12 cellular contexts compared by ENCODE assay signal in genomic region chr4:11426716-11427115, GRCh38. TPM values are rescaled to one million over a fixed set of nuclear protein-coding genes. Genes with fewer than 3 reads are reported as not detected.
DNase-seq lines count a peak whose midpoint lies in the region; ATAC-seq, FAIRE-seq and TF ChIP-seq lines count a peak whose summit lies in the region.
"Had no signal": no experiment of that assay in that cellular context is flagged by ENCODE, and none has a peak within 500 bp of the region (broad histone marks: within the 10 kb centered on the region; RNA-seq: fewer than 3 reads in every experiment).

No MANE protein-coding gene starts in this region.

- RAD21 ChIA-PET in HCT116 (lab: Charles Lee; ENCODE audit: low non-redundant PET in 1 of 2, low total read pairs in 2 of 2, uncharacterized antibody in 2 of 2, unreplicated experiment in 2 of 2), result no interaction called here

- H3K27me3 ChIP-seq in HCT116 (ENCODE audit: insufficient read depth, low read length), result no peaks in the 10 kb centered on the region
- no peaks in the 10 kb centered on the region for H3K27me3 ChIP-seq in keratinocyte (ENCODE audit: control insufficient read depth, extremely low read depth, insufficient read depth, low read length)
- H3K27me3 ChIP-seq in smooth muscle cell (ENCODE audit: low read depth), result no peaks in the 10 kb centered on the region

- H2AFZ ChIP-seq in HCT116 (ENCODE audit: low read depth, low read length, poor library complexity, severe bottlenecking) (no peak overlapping the region), keratinocyte (ENCODE audit: control insufficient read depth, low read length) (no peak overlapping the region), smooth muscle cell (ENCODE audit: low read depth) (no peak overlapping the region)

- intact Hi-C loops in HCT116 (cut with micrococcal nuclease), result loop anchor here (5.0 to 10.0 kb wide), 3 partner anchors 528 to 1208 kb away; no protein-coding TSS in a partner anchor

- H3K9ac ChIP-seq in HCT116 (ENCODE audit: low read length), result peak overlapping the region; percentile 76
- peak overlapping the region; percentile 95 for H3K9ac ChIP-seq in keratinocyte (ENCODE audit: control insufficient read depth, extremely low read depth, insufficient read depth, low read length)
- H3K9ac ChIP-seq in smooth muscle cell (ENCODE audit: low read depth), result no peak overlapping the region

- peaks cover 8 to 58% of the 10 kb centered on the region in 2 experiments for H3K36me3 ChIP-seq in HCT116 (ENCODE audit: control insufficient read depth in 1 of 2, insufficient read depth in 2 of 2, low read length in 2 of 2)
- peaks cover 8 to 17% of the 10 kb centered on the region in 2 experiments for H3K36me3 ChIP-seq in keratinocyte (ENCODE audit: control insufficient read depth in 2 of 2, extremely low read depth in 1 of 2, insufficient read depth in 2 of 2, low read length in 2 of 2)
- H3K36me3 ChIP-seq in smooth muscle cell (ENCODE audit: low read depth), result no peaks in the 10 kb centered on the region
- H3K36me3 ChIP-seq: transverse colon had no signal

- peaks cover 30 to 79% of the 10 kb centered on the region in 2 experiments for H3K4me1 ChIP-seq in HCT116 (ENCODE audit: control insufficient read depth in 1 of 2, insufficient read depth in 2 of 2, low read length in 2 of 2)
- H3K4me1 ChIP-seq in keratinocyte (ENCODE audit: control insufficient read depth, extremely low read depth, insufficient read depth, low read length), result peaks cover 46% of the 10 kb centered on the region
- H3K4me1 ChIP-seq in smooth muscle cell (ENCODE audit: low read depth), result peaks cover 14% of the 10 kb centered on the region

- H3K9me2 ChIP-seq in HCT116 (ENCODE audit: insufficient read depth), result no peaks in the 10 kb centered on the region

- BruUV-seq in HCT116 (replicated peaks; lab: Mats Ljungman, UMichigan), result no TSS peak

- 9% methylated on average over 10 of the region's 10 CpGs for WGBS in smooth muscle cell (ENCODE audit: low lambda C conversion rate)

- DNase-seq in HCT116 (ENCODE audit: low read depth, low spot score) (no peak), astrocyte of the cerebellum (ENCODE audit: low read depth) (no peak), keratinocyte (ENCODE audit: low read depth, low spot score) (no peak), smooth muscle cell (lab: John Stamatoyannopoulos, UW; ENCODE audit: unreplicated experiment) (no peak), NCI-H345 treated with DMSO at 0.1 percent for 48 hours (lab: John Stamatoyannopoulos, UW; ENCODE audit: unreplicated experiment) (no peak)
- no peak for DNase-seq in activated T-cell treated with anti-CD3 and anti-CD28 coated beads, Interleukin-2, amount 50 U/mL, for 48 hours
- DNase-seq: immature natural killer cell, transverse colon had no signal

- TF ChIP-seq POLR2A in HCT116 (IDR thresholded peaks at IDR 0.05; ENCODE audit: borderline replicate concordance, extremely low read depth, insufficient read depth, insufficient read length), result no peak

- peaks cover 2% of the 10 kb centered on the region for H3K9me1 ChIP-seq in keratinocyte (ENCODE audit: control insufficient read depth, extremely low read depth, insufficient read depth, low read length)

- H3K79me2 ChIP-seq in HCT116 (ENCODE audit: insufficient read depth, low read length) (peaks cover 99% of the 10 kb centered on the region), keratinocyte (ENCODE audit: control insufficient read depth, insufficient read depth, low read length) (peaks cover 68% of the 10 kb centered on the region), smooth muscle cell (ENCODE audit: low read depth) (no peaks in the 10 kb centered on the region)

- in situ Hi-C loops in astrocyte of the cerebellum (cut with HindIII; ENCODE audit: low sequenced_read_pairs), result no loop called here

- peak overlapping the region; percentile 91 to 94 for H3K4me3 ChIP-seq in HCT116 (replicated peaks in 1 of 2; ENCODE audit: low read depth in 1 of 2, low read length in 2 of 2)
- H3K4me3 ChIP-seq in astrocyte of the cerebellum (ENCODE audit: low read depth, low read length), result peak overlapping the region; percentile 59
- H3K4me3 ChIP-seq in keratinocyte (ENCODE audit: control insufficient read depth in 2 of 3, extremely low read depth in 1 of 3, insufficient read depth in 2 of 3, low read depth in 1 of 3, low read length in 3 of 3), result peak overlapping the region; percentile 69 to 81 (median 74)
- peak overlapping the region; percentile 67 for H3K4me3 ChIP-seq in smooth muscle cell

- peak; percentile 20 for FAIRE-seq in keratinocyte (lab: Jason Lieb, UNC)
- FAIRE-seq: GM12891 had no signal

- POLR2A ChIA-PET in HCT116 (lab: Charles Lee), result interaction anchor here (0.7 to 1.3 kb wide), 2 partner anchors 83 to 202 kb away, joined by 3 read pairs; no protein-coding TSS in a partner anchor

- TF ChIP-seq RAD21 in HCT116 (IDR thresholded peaks at IDR 0.05; ENCODE audit: low read depth), result no peak

- no peaks in the 10 kb centered on the region for H3F3A ChIP-seq in smooth muscle cell (ENCODE audit: low read depth)

- ATAC-seq in HCT116 (no peak), HG03571 (IDR thresholded peaks at IDR 0.05; ENCODE audit: unreplicated experiment) (no peak)
- ATAC-seq: activated naive CD4-positive, alpha-beta T cell treated with anti-CD3 and anti-CD28 coated beads, Interleukin-2, amount 50 U/mL, for 72 hours had no signal

- dilution Hi-C loops in keratinocyte (cut with MboI; ENCODE audit: extremely low pct_ligation_motif_present, low sequenced_read_pairs), result no loop called here

- CTCF ChIA-PET in HCT116 (lab: Charles Lee), result no interaction called here

- H3K4me2 ChIP-seq in HCT116 (ENCODE audit: low read length) (peak overlapping the region; percentile 75), keratinocyte (ENCODE audit: control insufficient read depth, extremely low read depth, insufficient read depth, low read depth, low read length) (peak overlapping the region; percentile 92), smooth muscle cell (peak overlapping the region; percentile 87)

- peak overlapping the region; percentile 90; the same call in 1 of the 2 replicates for H3K27ac ChIP-seq in HCT116 (ENCODE audit: low read depth, low read length)
- peak overlapping the region; percentile 91 for H3K27ac ChIP-seq in keratinocyte (ENCODE audit: control insufficient read depth, insufficient read depth, low read length)
- H3K27ac ChIP-seq in smooth muscle cell (ENCODE audit: low read depth), result no peak overlapping the region
- H3K27ac ChIP-seq: transverse colon had no signal

- H3K9me3 ChIP-seq in HCT116 (ENCODE audit: control insufficient read depth in 1 of 2, insufficient read depth in 1 of 2, low read depth in 1 of 2, low read length in 2 of 2) (no peaks in the 10 kb centered on the region), keratinocyte (ENCODE audit: control insufficient read depth, low read depth, low read length) (no peaks in the 10 kb centered on the region), smooth muscle cell (replicated peaks; ENCODE audit: low read depth) (no peaks in the 10 kb centered on the region)
- H3K9me3 ChIP-seq: transverse colon had no signal

- TF ChIP-seq CTCF in HCT116 (IDR thresholded peaks at IDR 0.05 in 2 of 3, conservative IDR thresholded peaks at IDR 0.05 in 1 of 3; ENCODE audit: borderline replicate concordance in 1 of 3, insufficient read depth in 1 of 3, low read depth in 2 of 3, low read length in 2 of 3) (no peak), astrocyte of the cerebellum (IDR thresholded peaks at IDR 0.05; ENCODE audit: low read depth, low read length, missing control alignments) (no peak), keratinocyte (optimal IDR thresholded peaks at IDR 0.05 in 1 of 3, IDR thresholded peaks at IDR 0.05 in 1 of 3, conservative IDR thresholded peaks at IDR 0.05 in 1 of 3; ENCODE audit: extremely low read depth in 1 of 3, insufficient read depth in 2 of 3, low read length in 3 of 3) (no peak), smooth muscle cell (IDR thresholded peaks at IDR 0.05; ENCODE audit: borderline replicate concordance, insufficient read depth, poor library complexity, severe bottlenecking) (no peak)

- H4K20me1 ChIP-seq in HCT116 (ENCODE audit: insufficient read depth), result peaks cover 8% of the 10 kb centered on the region
- H4K20me1 ChIP-seq in keratinocyte (ENCODE audit: control insufficient read depth, extremely low read depth, insufficient read depth, low read length), result peaks cover 2% of the 10 kb centered on the region
- no peaks in the 10 kb centered on the region for H4K20me1 ChIP-seq in smooth muscle cell (ENCODE audit: low read depth)

TF ChIP-seq in HCT116, 20 proteins besides CTCF, POLR2A, EP300 and RAD21 (continues in another document):
- TF ChIP-seq CBX3 (IDR thresholded peaks at IDR 0.05; ENCODE audit: low read depth), result no peak
- no peak for TF ChIP-seq EGR1 (IDR thresholded peaks at IDR 0.05; ENCODE audit: low read depth)
- no peak for TF ChIP-seq ATF3 (IDR thresholded peaks at IDR 0.05)
- TF ChIP-seq YY1 (IDR thresholded peaks at IDR 0.05; ENCODE audit: extremely low read depth, insufficient replicate concordance, low read depth, low read length), result no peak
- no peak for TF ChIP-seq TCF7L2 (IDR thresholded peaks at IDR 0.05; ENCODE audit: borderline replicate concordance, extremely low read depth, insufficient read depth, insufficient read length)
- no peak for TF ChIP-seq SP1 (IDR thresholded peaks at IDR 0.05; ENCODE audit: low read depth)
- TF ChIP-seq EZH2 (IDR thresholded peaks at IDR 0.05), result no peak

RNA-seq across cellular contexts. Expression of gene HS3ST1, which starts 2.0 kb away (rescaled TPM):
- total RNA-seq in HCT116 (2021; ENCODE audit: unreplicated experiment) (134 TPM), smooth muscle cell (0.22 and 0.31 TPM in 2 replicates)
- 108 and 124 TPM in 2 replicates for polyA plus RNA-seq in HCT116 (2012)
- polyA plus RNA-seq in keratinocyte (2.0 to 3.7 TPM (median 3.3 TPM) in 3 replicates), smooth muscle cell (0.65 and 3.1 TPM in 2 replicates)
- 1.5 TPM for polyA plus RNA-seq in keratinocyte (2011; ENCODE audit: low read depth)
- polyA plus RNA-seq in keratinocyte (2011; cell fraction: cytosol; rRNA removed), result 1.2 and 5.8 TPM in 2 replicates
- polyA plus RNA-seq in keratinocyte (2011; cell fraction: nucleus; rRNA removed), result 4.0 and 5.2 TPM in 2 replicates
- polyA plus RNA-seq in keratinocyte (2012; ENCODE audit: low replicate concordance), result 2.9 and 6.9 TPM in 2 replicates
- 2.4 to 7.4 TPM (median 2.7 TPM) in 3 replicates for polyA minus RNA-seq in keratinocyte
- polyA minus RNA-seq in keratinocyte (2011; cell fraction: cytosol; rRNA and poly(A)+ RNA removed), result 19.8 TPM
- polyA minus RNA-seq in keratinocyte (2011; cell fraction: nucleus; rRNA and poly(A)+ RNA removed), result 8.0 and 10.2 TPM in 2 replicates
- total RNA-seq: activated naive CD4-positive, alpha-beta T cell treated with anti-CD3 and anti-CD28 coated beads, Interleukin-2, amount 50 U/mL, for 72 hours; M059J had no signal

Comparison
In these comparisons a context has a peak if more than half of its experiments do, and no peak if none do; other contexts are left out.
1. RNA of gene HS3ST1, which starts 2.0 kb away (total RNA-seq): 134 TPM in HCT116 (single experiment); 0.22 to 0.31 TPM in smooth muscle cell; every median in the first group is over 100 times any median in the second.
2. Peak in every context shown above with its lines, with median percentiles within 50 percentile points of each other: H3K4me2 ChIP-seq and H3K4me3 ChIP-seq.